20 cellular contexts compared by ENCODE assay signal in the genomic region with DNA sequence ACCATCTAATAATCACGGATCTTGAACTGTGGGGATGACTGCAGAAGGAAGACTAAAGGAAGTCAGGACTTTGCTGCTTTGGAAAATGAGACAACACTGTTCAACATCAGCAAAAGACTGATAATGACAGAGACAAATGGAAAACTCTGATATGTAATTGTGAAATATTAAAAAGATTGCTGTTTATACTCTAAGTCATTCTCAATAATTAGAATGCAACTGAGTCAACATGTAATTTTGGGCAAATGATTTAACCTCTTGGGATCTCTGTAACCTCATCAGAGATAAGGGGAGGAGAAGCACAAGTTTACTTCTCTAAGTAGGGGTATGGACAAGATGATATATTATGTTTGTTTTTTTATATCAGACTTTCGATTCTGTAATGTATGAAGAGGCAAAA.
DNase-seq lines count a peak whose midpoint lies in the region; ATAC-seq and TF ChIP-seq lines count a peak whose summit lies in the region.
"Had no signal": no experiment of that assay in that cellular context is flagged by ENCODE, and none has a peak within 500 bp of the region (broad histone marks: within the 10 kb centered on the region; RNA-seq: fewer than 3 reads in every experiment).

No MANE protein-coding gene starts in this region.

- no peak for DNase-seq in Right ventricle myocardium inferior (ENCODE audit: missing footprints)
- no peak for DNase-seq in cardiac septum (ENCODE audit: low spot score)
- DNase-seq in Right ventricle myocardium superior = no peak
- no peak for DNase-seq in omental fat pad (ENCODE audit: low spot score)
- no peak for DNase-seq in NCI-H2029 (lab: John Stamatoyannopoulos, UW)
- DNase-seq in retina = no peak
- DNase-seq: activated CD4-positive, CD25-positive, alpha-beta regulatory T cell treated with anti-CD3 and anti-CD28 coated beads, Interleukin-2, amount 50 U/mL, for 72 hours; activated T-cell treated with anti-CD3 and anti-CD28 coated beads, Interleukin-2, amount 50 U/mL, for 48 hours; BE2C; DMS79 treated with DMSO at 0.1 percent for 48 hours; hippocampal formation; NCI-H1105 treated with DMSO at 0.1 percent for 48 hours; NCI-H69; RPMI8226; stimulated activated CD4-positive, alpha-beta T cell treated with anti-CD3 and anti-CD28 coated beads, Interleukin-2, amount 100 ng/mL, for 48 hours; stimulated activated naive CD4-positive, alpha-beta T cell treated with Interleukin-2 at 50 U/mL for 16 hours; SW 1271 had no signal

- ATAC-seq in Right ventricle myocardium inferior (peak; percentile 73), Right ventricle myocardium superior (ENCODE audit: poor library complexity) (peak; percentile 73), omental fat pad (ENCODE audit: low FRiP score) (peak; percentile 86), HG03521 (IDR thresholded peaks at IDR 0.05; ENCODE audit: unreplicated experiment) (no peak), GM18909 (IDR thresholded peaks at IDR 0.05; ENCODE audit: poor library complexity, unreplicated experiment) (no peak)
- ATAC-seq: HepG2 had no signal

- intact Hi-C loops in Right ventricle myocardium inferior (cut with DNase I) (no loop called here), cardiac septum (cut with DNase I) (loop anchor here (10.0 kb wide), 1 partner anchor 54 kb away; no protein-coding TSS in a partner anchor), Right ventricle myocardium superior (cut with DNase I) (no loop called here)

- TF ChIP-seq CTCF in omental fat pad (IDR thresholded peaks at IDR 0.05) = no peak

Comparison
In these comparisons a context has a peak if more than half of its experiments do, and no peak if none do; other contexts are left out.
1. ATAC-seq: peak in Right ventricle myocardium inferior (single experiment), Right ventricle myocardium superior (single experiment) and omental fat pad (single experiment); none in HG03521 (single experiment) and GM18909 (single experiment).